Comparison of ENCODE assay signal across 19 cellular contexts in the genomic region with DNA sequence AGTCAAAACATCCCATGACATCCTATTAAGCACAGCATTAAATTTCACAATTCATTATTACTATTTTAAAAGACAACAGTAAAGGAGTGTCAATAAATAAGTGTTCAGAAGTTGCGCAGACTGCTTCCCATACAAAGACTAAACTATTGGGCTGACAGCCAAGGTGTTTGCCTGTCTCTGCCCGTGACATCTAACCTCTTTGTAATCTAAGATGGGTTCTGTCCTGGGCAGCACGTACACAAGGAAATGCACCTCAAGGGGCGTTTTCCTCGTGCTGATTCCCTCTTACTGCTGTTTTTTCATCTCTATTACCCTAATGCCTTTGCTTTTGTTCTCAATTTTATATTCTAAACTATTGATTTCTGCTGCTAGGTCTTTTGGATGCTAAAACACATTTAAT.
"Had no signal": no experiment of that assay in that cellular context is flagged by ENCODE, and none has a peak within 500 bp of the region (broad histone marks: within the 10 kb centered on the region; RNA-seq: fewer than 3 reads in every experiment).

No MANE protein-coding gene starts in this region.

- DNase-seq: activated CD4-positive, alpha-beta T cell treated with anti-CD3 and anti-CD28 coated beads, Interleukin-2, amount 50 U/mL, for 4 hours; activated CD4-positive, CD25-positive, alpha-beta regulatory T cell treated with anti-CD3 and anti-CD28 coated beads, Interleukin-2, amount 50 U/mL, for 72 hours; activated naive CD4-positive, alpha-beta T cell treated with Interleukin-2 at 50 U/mL for 16 hours; activated naive CD8-positive, alpha-beta T cell treated with anti-CD3 and anti-CD28 coated beads, Interleukin-2, amount 50 U/mL, for 24 hours; activated T-cell treated with anti-CD3 and anti-CD28 coated beads for 4 hours; aorta; dermis blood vessel endothelial cell; effector memory CD8-positive, alpha-beta T cell; foreskin melanocyte; head of caudate nucleus; immature natural killer cell; mammary epithelial cell; mucosa of descending colon; naive thymus-derived CD8-positive, alpha-beta T cell; pancreas; stimulated activated CD4-positive, alpha-beta T cell treated with anti-CD3 and anti-CD28 coated beads, Interleukin-1b, Interleukin-23, amount 100 ng/mL, for 48 hours; stimulated activated naive CD8-positive, alpha-beta T cell treated with anti-CD3 and anti-CD28 coated beads, Interleukin-15, amount 100 ng/mL, for 72 hours; testis had no signal

- H3K36me3 ChIP-seq: pancreas had no signal

- H3K4me3 ChIP-seq: mucosa of descending colon, pancreas, testis had no signal

- H3K27me3 ChIP-seq: pancreas, testis had no signal

- H3K4me1 ChIP-seq: pancreas, testis had no signal

- H3K4me1 Mint-ChIP-seq: immature natural killer cell; naive thymus-derived CD8-positive, alpha-beta T cell had no signal

- H3K4me3 Mint-ChIP-seq: activated naive CD8-positive, alpha-beta T cell treated with anti-CD3 and anti-CD28 coated beads, Interleukin-2, amount 50 U/mL, for 24 hours; effector memory CD8-positive, alpha-beta T cell; immature natural killer cell; naive thymus-derived CD8-positive, alpha-beta T cell; stimulated activated naive CD8-positive, alpha-beta T cell treated with anti-CD3 and anti-CD28 coated beads, Interleukin-15, amount 100 ng/mL, for 72 hours had no signal

- H3K27me3 Mint-ChIP-seq: effector memory CD8-positive, alpha-beta T cell had no signal

- H3K9me3 Mint-ChIP-seq: activated naive CD8-positive, alpha-beta T cell treated with anti-CD3 and anti-CD28 coated beads, Interleukin-2, amount 50 U/mL, for 24 hours; naive thymus-derived CD8-positive, alpha-beta T cell; stimulated activated naive CD8-positive, alpha-beta T cell treated with anti-CD3 and anti-CD28 coated beads, Interleukin-15, amount 100 ng/mL, for 72 hours had no signal

- H3K27ac Mint-ChIP-seq: activated naive CD8-positive, alpha-beta T cell treated with anti-CD3 and anti-CD28 coated beads, Interleukin-2, amount 50 U/mL, for 24 hours; effector memory CD8-positive, alpha-beta T cell; immature natural killer cell; naive thymus-derived CD8-positive, alpha-beta T cell; stimulated activated naive CD8-positive, alpha-beta T cell treated with anti-CD3 and anti-CD28 coated beads, Interleukin-15, amount 100 ng/mL, for 72 hours had no signal

- H3K27ac ChIP-seq: epithelial cell of prostate, pancreas, testis had no signal

- H3K36me3 Mint-ChIP-seq: immature natural killer cell; naive thymus-derived CD8-positive, alpha-beta T cell had no signal

- ATAC-seq: activated naive CD8-positive, alpha-beta T cell treated with anti-CD3 and anti-CD28 coated beads, Interleukin-2, amount 50 U/mL, for 24 hours; effector memory CD8-positive, alpha-beta T cell; mucosa of descending colon; naive thymus-derived CD8-positive, alpha-beta T cell; pancreas; stimulated activated naive CD8-positive, alpha-beta T cell treated with anti-CD3 and anti-CD28 coated beads, Interleukin-15, amount 100 ng/mL, for 72 hours had no signal
